Comparison of ENCODE assay signal across 9 cellular contexts in the genomic region with DNA sequence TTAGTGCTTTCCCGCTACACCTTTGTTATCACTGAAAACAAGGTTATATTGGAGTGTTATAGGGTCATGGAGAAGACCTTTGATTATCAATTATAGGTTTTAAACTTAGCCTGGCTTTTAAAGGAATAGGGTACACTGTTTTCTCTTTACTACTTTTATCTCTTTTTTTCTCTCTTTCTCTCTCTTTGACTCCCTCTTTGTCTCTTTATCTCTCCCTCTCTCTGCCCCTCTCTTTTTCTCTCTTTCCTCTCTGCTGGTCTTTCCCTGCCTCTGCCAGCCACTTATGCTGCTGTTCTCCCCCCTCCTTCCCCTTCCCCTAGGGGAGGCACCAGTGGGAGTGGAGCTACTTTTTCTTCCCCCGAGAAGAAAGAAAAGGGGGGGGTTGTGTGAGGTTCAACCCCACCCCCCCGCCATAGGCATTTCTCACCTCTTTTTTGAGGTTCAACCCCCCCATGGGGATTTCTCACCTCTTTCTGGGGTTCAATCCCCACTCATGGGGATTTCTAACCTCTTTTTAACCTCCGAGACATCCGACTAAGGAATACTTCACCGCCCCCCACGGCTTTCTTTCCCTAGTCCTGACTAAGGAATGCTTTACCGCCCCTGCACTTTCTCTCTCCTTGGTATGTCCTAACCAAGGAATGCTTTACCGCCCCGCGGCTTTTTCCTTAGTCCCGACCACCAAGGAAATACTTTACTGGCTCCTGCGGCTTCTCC. TPM values are rescaled to one million over a fixed set of nuclear protein-coding genes. Genes with fewer than 3 reads are reported as not detected.
DNase-seq lines count a peak whose midpoint lies in the region; ATAC-seq and TF ChIP-seq lines count a peak whose summit lies in the region.
"Had no signal": no experiment of that assay in that cellular context is flagged by ENCODE, and none has a peak within 500 bp of the region (broad histone marks: within the 10 kb centered on the region; RNA-seq: fewer than 3 reads in every experiment).

No MANE protein-coding gene starts in this region.

- no peak overlapping the region for H2BK15ac ChIP-seq in H9 (ENCODE audit: low read depth, low read length)

- no peaks in the 10 kb centered on the region for H3K36me3 ChIP-seq in sigmoid colon

- no peak for ATAC-seq in GM18505 (IDR thresholded peaks at IDR 0.05; ENCODE audit: unreplicated experiment)
- ATAC-seq: stimulated activated memory B cell treated with anti-CD40 and anti-IgM and Interleukin-4, amounts not matched to agents 10 μg/mL and 1 μg/mL and 100 μg/mL, for 72 hours had no signal

- intact Hi-C loops in sigmoid colon (cut with DNase I) = loop anchor here (1.0 to 10.0 kb wide), 3 partner anchors 54 to 167 kb away; a partner anchor contains a TSS

- H2BK12ac ChIP-seq in H9 (ENCODE audit: insufficient read length, low read depth, low read length) = no peak overlapping the region

- TF ChIP-seq EP300 in sigmoid colon (IDR thresholded peaks at IDR 0.05) = no peak

- peak overlapping the region; percentile 52 to 53 for H3K4me3 Mint-ChIP-seq in H9
- H3K4me3 Mint-ChIP-seq: stimulated activated memory B cell treated with anti-CD40 and anti-IgM and Interleukin-4, amounts not matched to agents 10 μg/mL and 1 μg/mL and 100 μg/mL, for 72 hours had no signal

- no peak overlapping the region for H4K8ac ChIP-seq in H9 (replicated peaks; ENCODE audit: insufficient read length, low read depth, low read length)

- H3K27me3 Mint-ChIP-seq in H9 (ENCODE audit: low read depth) = no peaks in the 10 kb centered on the region

- H4K91ac ChIP-seq in H9 (ENCODE audit: insufficient read length, low read depth, low read length) = no peak overlapping the region

- no peak overlapping the region for H2AFZ ChIP-seq in H9 (ENCODE audit: low read length)

- H3K9me3 ChIP-seq in H9 (ENCODE audit: control insufficient read depth, low read depth, low read length) (peaks cover 10% of the 10 kb centered on the region), sigmoid colon (peaks cover 0 to 5% (median 0%) of the 10 kb centered on the region in 4 donors)

- H3K4me3 ChIP-seq in sigmoid colon = peak overlapping the region; percentile 22 to 46 (median 35)

- TF ChIP-seq POLR2A in sigmoid colon (IDR thresholded peaks at IDR 0.05) (no peak), GM18505 (IDR thresholded peaks at IDR 0.05; ENCODE audit: borderline replicate concordance, extremely low read depth, insufficient read depth, insufficient read length) (no peak)

- no peak overlapping the region for H3T11ph ChIP-seq in H9 (ENCODE audit: low read length)

- peak; percentile 81 for DNase-seq in H9
- DNase-seq in amniotic epithelial cell (ENCODE audit: low read depth) = peak; percentile 89
- peak; percentile 31 for DNase-seq in hepatic stellate cell (ENCODE audit: low spot score)
- DNase-seq in sigmoid colon = no peak
- no peak for DNase-seq in NCI-H748 (lab: John Stamatoyannopoulos, UW; ENCODE audit: unreplicated experiment)
- DNase-seq in Ammon's horn (ENCODE audit: low spot score) = no peak
- DNase-seq in DMS153 (lab: John Stamatoyannopoulos, UW) = no peak

- no peak overlapping the region for H3K14ac ChIP-seq in H9 (ENCODE audit: insufficient read depth, low read length)

- WGBS in H9 (ENCODE audit: extremely low coverage, insufficient read length, low lambda C conversion rate) = no CpG with 5 or more reads among the region's 13 CpGs
- 35 to 54% methylated on average over 13 of the region's 13 CpGs for WGBS in sigmoid colon, 2 donors

- no peak overlapping the region for H3K56ac ChIP-seq in H9 (ENCODE audit: insufficient read length, low read depth, low read length)

- H2BK120ac ChIP-seq in H9 (ENCODE audit: low read depth, low read length, poor library complexity, severe bottlenecking) = no peak overlapping the region

- H4K5ac ChIP-seq in H9 (ENCODE audit: insufficient read length, low read depth, low read length) = no peak overlapping the region

- no peaks in the 10 kb centered on the region for H3K79me1 ChIP-seq in H9 (ENCODE audit: insufficient read depth, low read depth, low read length, poor library complexity, severe bottlenecking)

- H3K23me2 ChIP-seq in H9 (ENCODE audit: insufficient read length, low read depth, low read length, poor library complexity, severe bottlenecking) = no peaks in the 10 kb centered on the region

- peaks cover 52 to 57% of the 10 kb centered on the region in 2 experiments for H3K4me1 Mint-ChIP-seq in H9
- H3K4me1 Mint-ChIP-seq: stimulated activated memory B cell treated with anti-CD40 and anti-IgM and Interleukin-4, amounts not matched to agents 10 μg/mL and 1 μg/mL and 100 μg/mL, for 72 hours had no signal

- no peak for TF ChIP-seq CTCF in H9 (conservative IDR thresholded peaks at IDR 0.05)
- TF ChIP-seq CTCF in sigmoid colon (IDR thresholded peaks at IDR 0.05) = no peak

- no peak overlapping the region for H2BK5ac ChIP-seq in H9 (ENCODE audit: insufficient read length, low read length)

- H3K27ac ChIP-seq in H9 (ENCODE audit: insufficient read length, low read depth, low read length) = no peak overlapping the region
- peak overlapping the region in 3 of 4 donors; percentile 44 to 63 (median 56) for H3K27ac ChIP-seq in sigmoid colon

- peaks cover 3% of the 10 kb centered on the region; the same call in 1 of the 2 replicates for H3K4me1 ChIP-seq in H9 (ENCODE audit: insufficient read depth, low read length)
- peaks cover 0 to 12% (median 6%) of the 10 kb centered on the region in 4 donors for H3K4me1 ChIP-seq in sigmoid colon

- no peak overlapping the region for H3K18ac ChIP-seq in H9 (ENCODE audit: insufficient read length, low read depth, low read length)

- no peak overlapping the region for H2BK20ac ChIP-seq in H9 (ENCODE audit: low read depth, low read length, poor library complexity, severe bottlenecking)

- no peak overlapping the region for H3K23ac ChIP-seq in H9 (ENCODE audit: insufficient read length, low read depth, low read length)

- no peak overlapping the region for H2AK5ac ChIP-seq in H9 (ENCODE audit: insufficient read length, low read length)

- no peak overlapping the region for H3K4me2 ChIP-seq in H9 (ENCODE audit: insufficient read depth, insufficient read length, low read length)

- H3K79me2 ChIP-seq in H9 (ENCODE audit: insufficient read depth, low read length) = no peaks in the 10 kb centered on the region

- H3K9ac ChIP-seq in H9 (ENCODE audit: extremely low read depth, insufficient read length, low read length) = no peak overlapping the region

- peaks cover 0 to 24% (median 11%) of the 10 kb centered on the region in 3 experiments for H3K36me3 Mint-ChIP-seq in H9 (ENCODE audit: insufficient read depth in 1 of 3, low read depth in 3 of 3)

- no peaks in the 10 kb centered on the region for H3K27me3 ChIP-seq in H9 (ENCODE audit: insufficient read depth, low read length)
- H3K27me3 ChIP-seq in sigmoid colon = no peaks in the 10 kb centered on the region

- H3K27ac Mint-ChIP-seq in H9 = peak overlapping the region; percentile 68 to 90 (median 90)
- H3K27ac Mint-ChIP-seq: stimulated activated memory B cell treated with anti-CD40 and anti-IgM and Interleukin-4, amounts not matched to agents 10 μg/mL and 1 μg/mL and 100 μg/mL, for 72 hours had no signal

- H3K4ac ChIP-seq in H9 (ENCODE audit: low read depth, low read length) = no peak overlapping the region

- H4K20me1 ChIP-seq in H9 (ENCODE audit: control insufficient read depth, insufficient read depth, insufficient read length) = no peaks in the 10 kb centered on the region

- H3K9me3 Mint-ChIP-seq in H9 = peaks cover 23 to 25% of the 10 kb centered on the region in 2 experiments

RNA-seq across cellular contexts. Expression of a gene that starts 17.2 kb away (rescaled TPM):
- total RNA-seq in H9 (2021) (1.6 and 1.9 TPM in 2 replicates), sigmoid colon (under 1 TPM in 3 of 4 donors, not detected in 1; under 0.01 TPM)
- under 1 TPM in 1 of 3 donors, not detected in 2; 0.01 TPM for polyA plus RNA-seq in sigmoid colon

RNA-seq across cellular contexts. Expression of a gene that starts 53.4 kb away (rescaled TPM):
- total RNA-seq in H9 (2021) (50.7 and 52.6 TPM in 2 replicates), sigmoid colon (10 to 100 TPM; 52.8 to 76.7 (median 62.1) TPM)
- 10 to 100 TPM; 46.2 to 52.0 (median 50.7) TPM for polyA plus RNA-seq in sigmoid colon

Comparison
In these comparisons a context has a peak if more than half of its experiments do, and no peak if none do; other contexts are left out.
1. DNase-seq: peak in H9 (single experiment), amniotic epithelial cell (single experiment) and hepatic stellate cell (single experiment); none in sigmoid colon (single experiment), NCI-H748 (single experiment), Ammon's horn (single experiment) and DMS153 (single experiment).